8 cellular contexts compared by ENCODE assay signal in the genomic region with DNA sequence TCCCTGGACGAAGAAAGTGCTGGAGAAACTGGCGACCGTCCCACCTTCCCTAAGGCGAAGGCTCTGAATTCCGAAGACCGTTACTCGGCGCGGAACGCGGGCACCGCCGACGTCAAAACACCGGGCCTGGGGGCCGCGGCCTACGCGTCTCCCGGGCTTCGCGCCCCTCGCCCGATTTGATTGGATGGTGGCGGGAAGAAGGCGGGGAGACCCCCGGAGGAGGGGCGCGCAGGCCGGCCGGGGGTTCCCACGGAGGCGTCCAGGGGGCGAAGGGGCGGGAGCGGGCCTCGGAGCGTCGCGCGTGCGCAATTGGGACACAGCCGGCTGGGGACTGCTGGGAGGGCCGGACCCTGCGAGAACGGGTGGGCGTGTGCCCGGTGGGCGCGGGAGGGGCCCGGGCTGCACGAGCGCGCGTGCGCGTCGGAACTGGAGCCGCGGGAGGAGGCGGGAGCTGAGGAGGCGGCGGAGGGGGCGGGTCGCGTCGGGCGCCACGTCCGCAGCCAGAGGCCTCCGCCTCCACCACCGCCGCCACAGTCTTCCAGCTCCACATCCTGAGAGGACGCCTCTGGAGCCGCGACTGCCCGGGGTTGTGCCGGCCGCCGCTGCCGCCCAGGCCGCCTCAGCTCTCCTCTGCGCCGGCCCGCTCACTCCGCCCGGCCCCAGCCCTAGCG. TPM values are rescaled to one million over a fixed set of nuclear protein-coding genes. Genes with fewer than 3 reads are reported as not detected.
DNase-seq lines count a peak whose midpoint lies in the region; ATAC-seq, FAIRE-seq and TF ChIP-seq lines count a peak whose summit lies in the region.

TMEM263 (plus strand) TSS at position 531 of the 671 bp plus-strand sequence. CDS start 11,210 bp downstream, outside the sequence.

- no peaks in the 10 kb centered on the region for H3K36me3 ChIP-seq in HUES6 (ENCODE audit: control insufficient read depth, insufficient read depth, low read length)
- H3K36me3 ChIP-seq in OCI-LY3 (replicated peaks; ENCODE audit: low read depth, low read length), result no peaks in the 10 kb centered on the region

- DNase-seq in D721Med (ENCODE audit: insufficient read length, low spot score), result peak; percentile 63
- peak; percentile 91 for DNase-seq in activated T-cell treated with anti-CD3 and anti-CD28 coated beads for 48 hours (ENCODE audit: low read depth)
- DNase-seq in epithelial cell of proximal tubule (ENCODE audit: low read depth), result no peak
- peak; percentile 94 for DNase-seq in mucosa of gallbladder (ENCODE audit: low spot score)
- DNase-seq in stimulated activated CD8-positive, alpha-beta memory T cell treated with anti-CD3 and anti-CD28 coated beads, Interleukin-4, amount 100 ng/mL, for 24 hours (ENCODE audit: low read depth), result peak; percentile 89

- peaks cover 23% of the 10 kb centered on the region for H3K79me2 ChIP-seq in OCI-LY3 (ENCODE audit: low read length)

- H3K27me3 ChIP-seq in HUES6 (ENCODE audit: control insufficient read depth, insufficient read depth, low read length), result peaks cover 12% of the 10 kb centered on the region; the same call in 1 of the 2 replicates
- no peaks in the 10 kb centered on the region for H3K27me3 ChIP-seq in OCI-LY3 (ENCODE audit: low read depth, low read length)

- peak within 1 kb of the TSS; percentile 91 for H2AFZ ChIP-seq in OCI-LY3 (ENCODE audit: low read depth, low read length)

- peak within 1 kb of the TSS; percentile 92 for H3K4me2 ChIP-seq in OCI-LY3 (ENCODE audit: low read length)

- FAIRE-seq in D721Med (lab: Jason Lieb, UNC), result no peak

- peaks cover 12% of the 10 kb centered on the region for H4K20me1 ChIP-seq in OCI-LY3 (ENCODE audit: insufficient read depth, low read length)

- H3K9me3 ChIP-seq in HUES6 (ENCODE audit: control insufficient read depth, insufficient read depth, low read depth, low read length) (peaks cover 3% of the 10 kb centered on the region; the same call in 1 of the 2 replicates), OCI-LY3 (ENCODE audit: insufficient read depth, low read length) (no peaks in the 10 kb centered on the region)

- H3K4me1 ChIP-seq in HUES6 (ENCODE audit: control insufficient read depth, insufficient read depth, low read length), result peaks cover 4% of the 10 kb centered on the region; the same call in 1 of the 2 replicates
- H3K4me1 ChIP-seq in OCI-LY3 (ENCODE audit: low read length), result peaks cover 4% of the 10 kb centered on the region

- H3K27ac ChIP-seq in HUES6 (ENCODE audit: low read depth, low read length), result peak within 1 kb of the TSS; percentile 84; the same call in 1 of the 2 replicates
- H3K27ac ChIP-seq in OCI-LY3 (ENCODE audit: low read length), result peak within 1 kb of the TSS; percentile 36

- H3K9ac ChIP-seq in HUES6 (ENCODE audit: low read length) (peak within 1 kb of the TSS; percentile 92), OCI-LY3 (ENCODE audit: low read length) (peak within 1 kb of the TSS; percentile 84)

- peak; percentile 69 for ATAC-seq in GM21423 (IDR thresholded peaks at IDR 0.05; ENCODE audit: unreplicated experiment)

- no peak for TF ChIP-seq CTCF in D721Med (IDR thresholded peaks at IDR 0.05; ENCODE audit: insufficient read depth, missing control alignments)
- TF ChIP-seq CTCF in OCI-LY3 (IDR thresholded peaks at IDR 0.05; ENCODE audit: low read depth, low read length), result no peak
- TF ChIP-seq CTCF in epithelial cell of proximal tubule (conservative IDR thresholded peaks at IDR 0.05; ENCODE audit: low read depth, low read length), result no peak

- H3K4me3 ChIP-seq in HUES6 (ENCODE audit: low read depth, low read length) (peak within 1 kb of the TSS; percentile 79), OCI-LY3 (ENCODE audit: low read length) (peak within 1 kb of the TSS; percentile 97), epithelial cell of proximal tubule (ENCODE audit: low read depth, low read length) (peak within 1 kb of the TSS; percentile 88)

RNA-seq across cellular contexts. Expression of gene TMEM263, which starts in this region (rescaled TPM):
- total RNA-seq in epithelial cell of proximal tubule, result 33.5 and 40.1 TPM in 2 replicates
- total RNA-seq in mucosa of gallbladder, result 49.4 TPM
